In genomic region chr11:122743949-122744876, GRCh38 we compare ENCODE assay signal across 1 cellular context.
TF ChIP-seq lines count a peak whose summit lies in the region.

No MANE protein-coding gene starts in this region.

TF ChIP-seq in GM12878, 131 proteins besides CTCF, POLR2A, EP300 and RAD21 (continued from another document):
- no peak for TF ChIP-seq POLR2AphosphoS2 (IDR thresholded peaks at IDR 0.05; ENCODE audit: low read depth, low read length)
- peak; percentile 63 for TF ChIP-seq ATF7 (IDR thresholded peaks at IDR 0.05; ENCODE audit: low read depth)
- TF ChIP-seq BCL11A (IDR thresholded peaks at IDR 0.05; ENCODE audit: low read depth, low read length), result peak; percentile 42; the same call in 1 of the 2 replicates
- peak; percentile 92 for TF ChIP-seq RUNX3 (IDR thresholded peaks at IDR 0.05; ENCODE audit: low read length)
- 0 out of 3 replicates have a peak, but pooled peaks have one; percentile 24 for TF ChIP-seq POU2F2 (IDR thresholded peaks at IDR 0.05; ENCODE audit: borderline replicate concordance, low read depth, low read length)
- TF ChIP-seq, protein P1, sequence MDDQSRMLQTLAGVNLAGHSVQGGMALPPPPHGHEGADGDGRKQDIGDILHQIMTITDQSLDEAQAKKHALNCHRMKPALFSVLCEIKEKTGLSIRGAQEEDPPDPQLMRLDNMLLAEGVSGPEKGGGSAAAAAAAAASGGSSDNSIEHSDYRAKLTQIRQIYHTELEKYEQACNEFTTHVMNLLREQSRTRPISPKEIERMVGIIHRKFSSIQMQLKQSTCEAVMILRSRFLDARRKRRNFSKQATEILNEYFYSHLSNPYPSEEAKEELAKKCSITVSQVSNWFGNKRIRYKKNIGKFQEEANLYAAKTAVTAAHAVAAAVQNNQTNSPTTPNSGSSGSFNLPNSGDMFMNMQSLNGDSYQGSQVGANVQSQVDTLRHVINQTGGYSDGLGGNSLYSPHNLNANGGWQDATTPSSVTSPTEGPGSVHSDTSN (IDR thresholded peaks at IDR 0.05; ENCODE audit: insufficient replicate concordance, low read depth, low read length), result peak; percentile 4
- peak; percentile 30; the same call in 1 of the 2 replicates for TF ChIP-seq CREB1 (IDR thresholded peaks at IDR 0.05; ENCODE audit: low read depth)
- peak in 1 of 2 experiments; percentile 28; a peak in 1 of 4 replicates for TF ChIP-seq BHLHE40 (IDR thresholded peaks at IDR 0.05; ENCODE audit: borderline replicate concordance in 1 of 2, low read depth in 2 of 2, low read length in 1 of 2)
- no peak for TF ChIP-seq NFXL1 (IDR thresholded peaks at IDR 0.05; ENCODE audit: borderline replicate concordance)
- TF ChIP-seq RCOR1 (conservative IDR thresholded peaks at IDR 0.05; ENCODE audit: low read depth, low read length), result 0 out of 2 replicates have a peak, but pooled peaks have one; percentile 17
- TF ChIP-seq CEBPB (IDR thresholded peaks at IDR 0.05; ENCODE audit: borderline replicate concordance in 1 of 2, low read depth in 2 of 2, low read length in 2 of 2), result no peak
- 0 out of 2 replicates have a peak, but pooled peaks have one; percentile 39 for TF ChIP-seq TARDBP (IDR thresholded peaks at IDR 0.05; ENCODE audit: borderline replicate concordance)
- peak; percentile 64; the same call in 1 of the 2 replicates for TF ChIP-seq NBN (IDR thresholded peaks at IDR 0.05)
- peak; percentile 66 for TF ChIP-seq NFIC (IDR thresholded peaks at IDR 0.05; ENCODE audit: low read depth, low read length)
- TF ChIP-seq SUZ12 (IDR thresholded peaks at IDR 0.05; ENCODE audit: unreplicated experiment), result no peak
- TF ChIP-seq, protein P2, sequence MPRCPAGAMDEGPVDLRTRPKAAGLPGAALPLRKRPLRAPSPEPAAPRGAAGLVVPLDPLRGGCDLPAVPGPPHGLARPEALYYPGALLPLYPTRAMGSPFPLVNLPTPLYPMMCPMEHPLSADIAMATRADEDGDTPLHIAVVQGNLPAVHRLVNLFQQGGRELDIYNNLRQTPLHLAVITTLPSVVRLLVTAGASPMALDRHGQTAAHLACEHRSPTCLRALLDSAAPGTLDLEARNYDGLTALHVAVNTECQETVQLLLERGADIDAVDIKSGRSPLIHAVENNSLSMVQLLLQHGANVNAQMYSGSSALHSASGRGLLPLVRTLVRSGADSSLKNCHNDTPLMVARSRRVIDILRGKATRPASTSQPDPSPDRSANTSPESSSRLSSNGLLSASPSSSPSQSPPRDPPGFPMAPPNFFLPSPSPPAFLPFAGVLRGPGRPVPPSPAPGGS (IDR thresholded peaks at IDR 0.05; ENCODE audit: borderline replicate concordance, insufficient read depth, low read depth, low read length, poor library complexity, severe bottlenecking), result peak; percentile 79
- TF ChIP-seq EGR1 (IDR thresholded peaks at IDR 0.05; ENCODE audit: borderline replicate concordance in 1 of 2, low read depth in 2 of 2, low read length in 2 of 2), result peak in 1 of 2 experiments; percentile 62; a peak in 1 of 3 replicates
- TF ChIP-seq TCF12 (IDR thresholded peaks at IDR 0.05; ENCODE audit: low read depth, low read length), result peak; percentile 57; the same call in 1 of the 2 replicates
- TF ChIP-seq NR2C2 (IDR thresholded peaks at IDR 0.05; ENCODE audit: borderline replicate concordance, control insufficient read depth, insufficient read length, low read depth), result peak; percentile 39
- 0 out of 2 replicates have a peak, but pooled peaks have one; percentile 28 for TF ChIP-seq SPI1 (IDR thresholded peaks at IDR 0.05; ENCODE audit: borderline replicate concordance, insufficient read depth, low read depth, low read length)
- TF ChIP-seq TCF3 (IDR thresholded peaks at IDR 0.05; ENCODE audit: borderline replicate concordance, insufficient read depth, low read depth, low read length), result peak; percentile 58; the same call in 1 of the 2 replicates
- no peak for TF ChIP-seq ZNF384 (IDR thresholded peaks at IDR 0.05; ENCODE audit: borderline replicate concordance, low read depth, low read length)
- TF ChIP-seq MEF2A (IDR thresholded peaks at IDR 0.05; ENCODE audit: insufficient read depth, low read depth, low read length), result peak; percentile 54; the same call in 1 of the 2 replicates
- TF ChIP-seq ZNF622 (IDR thresholded peaks at IDR 0.05), result no peak
- TF ChIP-seq KLF5 (IDR thresholded peaks at IDR 0.05; ENCODE audit: partially characterized antibody), result no peak
- TF ChIP-seq JUNB (IDR thresholded peaks at IDR 0.05), result peak; percentile 15; the same call in 1 of the 2 replicates
- TF ChIP-seq RAD51 (IDR thresholded peaks at IDR 0.05), result peak; percentile 40; the same call in 1 of the 2 replicates
